Comparison of ENCODE assay signal across 20 cellular contexts in genomic region chr12:131280426-131280825, GRCh38.
DNase-seq lines count a peak whose midpoint lies in the region; ATAC-seq and TF ChIP-seq lines count a peak whose summit lies in the region.
"Had no signal": no experiment of that assay in that cellular context is flagged by ENCODE, and none has a peak within 500 bp of the region (broad histone marks: within the 10 kb centered on the region; RNA-seq: fewer than 3 reads in every experiment).

No MANE protein-coding gene starts in this region.

- TF ChIP-seq EP300 in ovary (IDR thresholded peaks at IDR 0.05), result no peak

- DNase-seq in Right ventricle myocardium superior (peak; percentile 13), right atrium auricular region (ENCODE audit: low spot score) (no peak), adrenal gland (peak in 4 of 7 donors; percentile 1 to 5 (median 2)), ovary (peak; percentile 3 to 29 (median 5)), tibial artery (peak; percentile 7 to 37), trophoblast cell (no peak), uterus (no peak), NCI-H82 treated with DMSO at 0.1 percent for 48 hours (lab: John Stamatoyannopoulos, UW; ENCODE audit: unreplicated experiment) (no peak)
- DNase-seq: BE2C; CD4-positive, CD25-positive, alpha-beta regulatory T cell; EL; GF-D8; Kasumi-1; NCI-H1694 treated with DMSO at 0.1 percent for 48 hours; NCI-H2081 treated with DMSO at 0.1 percent for 48 hours; NCI-H2171 treated with DMSO at 0.1 percent for 48 hours; NCI-H524 treated with DMSO at 0.1 percent for 48 hours; NCI-H82 had no signal

- no peak for TF ChIP-seq CTCF in right atrium auricular region (IDR thresholded peaks at IDR 0.05)
- no peak for TF ChIP-seq CTCF in adrenal gland (IDR thresholded peaks at IDR 0.05)
- TF ChIP-seq CTCF in ovary (IDR thresholded peaks at IDR 0.05), result no peak
- no peak for TF ChIP-seq CTCF in tibial artery (IDR thresholded peaks at IDR 0.05)
- no peak for TF ChIP-seq CTCF in uterus (IDR thresholded peaks at IDR 0.05)

- no peaks in the 10 kb centered on the region for H3K27me3 ChIP-seq in right atrium auricular region
- no peaks in the 10 kb centered on the region for H3K27me3 ChIP-seq in adrenal gland
- no peaks in the 10 kb centered on the region for H3K27me3 ChIP-seq in ovary
- peaks cover 0 to 23% of the 10 kb centered on the region in 2 donors for H3K27me3 ChIP-seq in tibial artery
- no peaks in the 10 kb centered on the region for H3K27me3 ChIP-seq in trophoblast cell (ENCODE audit: insufficient read depth, low read length)
- no peaks in the 10 kb centered on the region for H3K27me3 ChIP-seq in uterus
- H3K27me3 ChIP-seq: BE2C had no signal

- H3K4ac ChIP-seq in trophoblast cell (ENCODE audit: low read depth, low read length), result no peak overlapping the region

- H4K12ac ChIP-seq in trophoblast cell (ENCODE audit: low read depth, low read length), result no peak overlapping the region

- H3K14ac ChIP-seq in trophoblast cell (ENCODE audit: low read length), result no peak overlapping the region

- no peak overlapping the region for H3K4me2 ChIP-seq in trophoblast cell (ENCODE audit: low read length)
- H3K4me2 ChIP-seq: A549 had no signal

- H3K79me2 ChIP-seq in trophoblast cell (ENCODE audit: control insufficient read depth, insufficient read depth, low read length, poor library complexity), result no peaks in the 10 kb centered on the region

- intact Hi-C loops in Right ventricle myocardium superior (cut with DNase I), result no loop called here
- intact Hi-C loops in adrenal gland (cut with DNase I), result no loop called here
- intact Hi-C loops in ovary (cut with DNase I), result no loop called here
- intact Hi-C loops in tibial artery (cut with DNase I; ENCODE audit: low total_unique reads), result no loop called here
- intact Hi-C loops in uterus (cut with DNase I; ENCODE audit: low total_unique reads), result no loop called here

- H3K18ac ChIP-seq in trophoblast cell (ENCODE audit: low read length), result no peak overlapping the region

- H3K23ac ChIP-seq in trophoblast cell (ENCODE audit: low read length), result no peak overlapping the region

- no peak overlapping the region for H2AK5ac ChIP-seq in trophoblast cell (ENCODE audit: low read length)

- H2BK12ac ChIP-seq in trophoblast cell (ENCODE audit: low read length), result no peak overlapping the region

- no peak overlapping the region for H3K4me3 ChIP-seq in right atrium auricular region
- no peak overlapping the region for H3K4me3 ChIP-seq in adrenal gland
- no peak overlapping the region for H3K4me3 ChIP-seq in ovary
- H3K4me3 ChIP-seq in tibial artery, result no peak overlapping the region
- no peak overlapping the region for H3K4me3 ChIP-seq in trophoblast cell (ENCODE audit: low read depth, low read length)
- no peak overlapping the region for H3K4me3 ChIP-seq in uterus
- H3K4me3 ChIP-seq: A549 had no signal

- H2BK5ac ChIP-seq in trophoblast cell (ENCODE audit: low read depth, low read length, poor library complexity), result no peak overlapping the region

- no peak overlapping the region for H3K9ac ChIP-seq in trophoblast cell (ENCODE audit: low read length)

- ATAC-seq in Right ventricle myocardium superior (ENCODE audit: poor library complexity), result no peak
- ATAC-seq: A549, Right ventricle myocardium inferior had no signal

- H4K91ac ChIP-seq in trophoblast cell (ENCODE audit: low read depth, low read length), result no peak overlapping the region

- no peak overlapping the region for H4K8ac ChIP-seq in trophoblast cell (ENCODE audit: low read depth, low read length)

- H3K27ac ChIP-seq in right atrium auricular region (no peak overlapping the region), adrenal gland (no peak overlapping the region), ovary (no peak overlapping the region), tibial artery (no peak overlapping the region), trophoblast cell (ENCODE audit: low read depth, low read length) (no peak overlapping the region), uterus (no peak overlapping the region)
- H3K27ac ChIP-seq: A549 had no signal

- no peak overlapping the region for H2AFZ ChIP-seq in trophoblast cell (ENCODE audit: insufficient read depth, low read length, poor library complexity)

- H3K36me3 ChIP-seq in right atrium auricular region (no peaks in the 10 kb centered on the region), adrenal gland (replicated peaks in 1 of 2) (no peaks in the 10 kb centered on the region), ovary (no peaks in the 10 kb centered on the region), tibial artery (no peaks in the 10 kb centered on the region), trophoblast cell (ENCODE audit: control insufficient read depth in 1 of 2, insufficient read depth in 2 of 2, low read length in 2 of 2) (no peaks in the 10 kb centered on the region), uterus (no peaks in the 10 kb centered on the region)
- H3K36me3 ChIP-seq: BE2C had no signal

- H3K4me1 ChIP-seq in right atrium auricular region (no peaks in the 10 kb centered on the region), adrenal gland (replicated peaks in 1 of 2) (no peaks in the 10 kb centered on the region), ovary (ENCODE audit: insufficient read depth) (no peaks in the 10 kb centered on the region), tibial artery (no peaks in the 10 kb centered on the region), trophoblast cell (ENCODE audit: control insufficient read depth in 1 of 2, insufficient read depth in 2 of 2, low read length in 2 of 2) (no peaks in the 10 kb centered on the region), uterus (no peaks in the 10 kb centered on the region)
- H3K4me1 ChIP-seq: BE2C had no signal

- H3K79me1 ChIP-seq in trophoblast cell (ENCODE audit: low read length), result no peaks in the 10 kb centered on the region

- 72 to 91% (median 76%) methylated on average over 4 to 9 of the region's 9 CpGs for WGBS in adrenal gland, 4 donors
- WGBS in ovary, 3 donors, result 72 to 83% (median 79%) methylated on average over 9 of the region's 9 CpGs
- WGBS in trophoblast cell (ENCODE audit: extremely low coverage, insufficient coverage, insufficient read length), result no CpG with 5 or more reads among the region's 9 CpGs

- TF ChIP-seq POLR2A in adrenal gland (IDR thresholded peaks at IDR 0.05) (no peak), ovary (IDR thresholded peaks at IDR 0.05) (no peak), uterus (IDR thresholded peaks at IDR 0.05) (no peak)

- H3K9me3 ChIP-seq in right atrium auricular region (no peaks in the 10 kb centered on the region), adrenal gland (replicated peaks in 1 of 3) (no peaks in the 10 kb centered on the region), ovary (no peaks in the 10 kb centered on the region), tibial artery (no peaks in the 10 kb centered on the region), trophoblast cell (ENCODE audit: insufficient read depth, low read depth, low read length) (no peaks in the 10 kb centered on the region), uterus (no peaks in the 10 kb centered on the region)
- H3K9me3 ChIP-seq: A549, BE2C had no signal

- H2BK120ac ChIP-seq in trophoblast cell (ENCODE audit: insufficient read depth, low read length, poor library complexity), result no peak overlapping the region

Comparison
In these comparisons a context has a peak if more than half of its experiments do, and no peak if none do; other contexts are left out.
1. DNase-seq: peak in Right ventricle myocardium superior (single experiment), adrenal gland (4 of 7), ovary (5 of 5) and tibial artery (2 of 2); none in right atrium auricular region (single experiment), trophoblast cell (0 of 2), uterus (0 of 2) and NCI-H82 treated with DMSO at 0.1 percent for 48 hours (single experiment).